ENCODE assay signal across 17 cellular contexts in genomic region chr16:72426416-72426815, GRCh38.
DNase-seq lines count a peak whose midpoint lies in the region; ATAC-seq and TF ChIP-seq lines count a peak whose summit lies in the region.
"Had no signal": no experiment of that assay in that cellular context is flagged by ENCODE, and none has a peak within 500 bp of the region (broad histone marks: within the 10 kb centered on the region; RNA-seq: fewer than 3 reads in every experiment).

No MANE protein-coding gene starts in this region.

- H3K36me3 Mint-ChIP-seq in activated CD4-positive, alpha-beta memory T cell treated with anti-CD3 and anti-CD28 coated beads for 36 hours, result peaks cover 8% of the 10 kb centered on the region

- no peaks in the 10 kb centered on the region for H3K27me3 Mint-ChIP-seq in activated CD4-positive, alpha-beta memory T cell treated with anti-CD3 and anti-CD28 coated beads for 36 hours
- H3K27me3 Mint-ChIP-seq: CD4-positive, alpha-beta T cell had no signal

- no peaks in the 10 kb centered on the region for H3K4me1 Mint-ChIP-seq in activated CD4-positive, alpha-beta memory T cell treated with anti-CD3 and anti-CD28 coated beads for 36 hours (ENCODE audit: low read depth)

- DNase-seq in G401 (ENCODE audit: low spot score) (peak; percentile 66), M059J (ENCODE audit: low read depth) (peak; percentile 15), astrocyte of the hippocampus (ENCODE audit: low read depth, low spot score) (peak; percentile 57), Kasumi-1 (lab: John Stamatoyannopoulos, UW) (no peak), GM10266 (ENCODE audit: extremely low spot score) (no peak)
- DNase-seq in activated CD4-positive, alpha-beta memory T cell treated with anti-CD3 and anti-CD28 coated beads for 36 hours, result no peak
- DNase-seq: BE2C; CD4-positive, alpha-beta T cell; MV-4-11; NCI-H1436; NCI-H446 treated with DMSO at 0.1 percent for 48 hours; Right ventricle myocardium superior had no signal

- no peak for ATAC-seq in HG03097 (IDR thresholded peaks at IDR 0.05; ENCODE audit: low FRiP score, unreplicated experiment)
- ATAC-seq: Panc1 had no signal

- H3K9me3 Mint-ChIP-seq in activated CD4-positive, alpha-beta memory T cell treated with anti-CD3 and anti-CD28 coated beads for 36 hours, result peaks cover 21% of the 10 kb centered on the region

- POLR2A ChIA-PET in activated CD4-positive, alpha-beta memory T cell treated with anti-CD3 and anti-CD28 coated beads for 36 hours (lab: Charles Lee), result no interaction called here

- intact Hi-C loops in activated CD4-positive, alpha-beta memory T cell treated with anti-CD3 and anti-CD28 coated beads for 36 hours (cut with micrococcal nuclease), result no loop called here

- no peak overlapping the region for H3K4me3 Mint-ChIP-seq in activated CD4-positive, alpha-beta memory T cell treated with anti-CD3 and anti-CD28 coated beads for 36 hours
- H3K4me3 Mint-ChIP-seq: CD4-positive, alpha-beta T cell had no signal

- no peak for TF ChIP-seq CTCF in GM10266 (IDR thresholded peaks at IDR 0.05; ENCODE audit: control insufficient read depth, insufficient read depth, low read depth, missing control alignments)

- in situ Hi-C loops in G401 (cut with HindIII; ENCODE audit: low sequenced_read_pairs), result no loop called here

- no peak overlapping the region for H3K27ac Mint-ChIP-seq in activated CD4-positive, alpha-beta memory T cell treated with anti-CD3 and anti-CD28 coated beads for 36 hours
- H3K27ac Mint-ChIP-seq: CD4-positive, alpha-beta T cell had no signal

- H3K27ac ChIP-seq in layer of hippocampus (ENCODE audit: low read depth, low read length), result peak overlapping the region; percentile 97
- H3K27ac ChIP-seq: HL-60, SK-N-MC had no signal

- H3K27me3 ChIP-seq in layer of hippocampus (ENCODE audit: control insufficient read depth, insufficient read depth, low read length), result no peaks in the 10 kb centered on the region
- H3K27me3 ChIP-seq: BE2C had no signal

- CTCF ChIA-PET in activated CD4-positive, alpha-beta memory T cell treated with anti-CD3 and anti-CD28 coated beads for 36 hours (lab: Charles Lee), result no interaction called here

Comparison
In these comparisons a context has a peak if more than half of its experiments do, and no peak if none do; other contexts are left out.
1. DNase-seq: peak in G401 (single experiment), M059J (single experiment) and astrocyte of the hippocampus (single experiment); none in Kasumi-1 (0 of 2), GM10266 (single experiment) and activated CD4-positive, alpha-beta memory T cell treated with anti-CD3 and anti-CD28 coated beads for 36 hours (single experiment).